In the genomic region with DNA sequence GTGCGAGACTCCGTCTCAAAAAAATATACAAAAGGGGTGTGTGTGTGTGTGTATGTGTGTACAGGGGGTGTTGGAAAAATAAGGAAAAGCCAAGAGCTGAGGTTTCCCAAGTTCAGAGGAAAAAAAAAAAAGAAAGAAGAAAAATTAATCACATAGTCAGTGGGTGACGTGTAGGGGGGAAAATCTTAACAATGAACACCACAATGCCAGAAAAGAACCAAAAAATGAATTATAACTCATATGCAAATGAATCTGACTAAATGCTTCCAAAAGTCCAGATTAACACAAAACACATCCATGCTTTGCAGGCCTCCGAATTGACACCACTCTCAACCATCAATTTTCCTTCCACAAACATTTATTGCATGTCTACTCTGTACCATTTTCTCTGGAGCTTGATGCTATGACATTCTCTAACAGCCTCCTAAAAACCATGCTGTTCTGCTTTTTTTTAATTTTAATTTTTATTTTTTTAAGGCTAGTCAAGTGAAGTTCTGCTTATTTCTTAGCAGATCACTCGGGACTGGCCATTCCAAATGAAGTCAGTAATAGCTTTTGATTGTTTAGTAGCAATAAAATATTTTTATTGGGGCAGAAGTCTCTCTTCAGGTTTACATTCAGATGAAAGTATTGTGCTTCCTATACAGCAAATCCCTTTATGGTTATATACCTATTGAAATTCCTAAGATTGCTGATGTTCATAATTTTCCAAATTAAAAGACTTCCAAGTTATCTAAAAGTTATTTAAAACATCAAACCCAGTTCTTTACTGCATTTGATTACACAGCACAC, we compare ENCODE assay signal across 1 cellular context.
TF ChIP-seq lines count a peak whose summit lies in the region.

No MANE protein-coding gene starts in this region.

TF ChIP-seq in GM23338, 12 proteins besides CTCF, POLR2A, EP300 and RAD21:
- no peak for TF ChIP-seq ZNF114 (CRISPR knock-in tag; IDR thresholded peaks at IDR 0.05)
- no peak for TF ChIP-seq NANOG (IDR thresholded peaks at IDR 0.05; ENCODE audit: borderline replicate concordance)
- TF ChIP-seq STAT1 (IDR thresholded peaks at IDR 0.05; ENCODE audit: unreplicated experiment): no peak
- TF ChIP-seq ZNF331 (CRISPR knock-in tag; IDR thresholded peaks at IDR 0.05; ENCODE audit: low read depth): no peak
- TF ChIP-seq, protein P1, sequence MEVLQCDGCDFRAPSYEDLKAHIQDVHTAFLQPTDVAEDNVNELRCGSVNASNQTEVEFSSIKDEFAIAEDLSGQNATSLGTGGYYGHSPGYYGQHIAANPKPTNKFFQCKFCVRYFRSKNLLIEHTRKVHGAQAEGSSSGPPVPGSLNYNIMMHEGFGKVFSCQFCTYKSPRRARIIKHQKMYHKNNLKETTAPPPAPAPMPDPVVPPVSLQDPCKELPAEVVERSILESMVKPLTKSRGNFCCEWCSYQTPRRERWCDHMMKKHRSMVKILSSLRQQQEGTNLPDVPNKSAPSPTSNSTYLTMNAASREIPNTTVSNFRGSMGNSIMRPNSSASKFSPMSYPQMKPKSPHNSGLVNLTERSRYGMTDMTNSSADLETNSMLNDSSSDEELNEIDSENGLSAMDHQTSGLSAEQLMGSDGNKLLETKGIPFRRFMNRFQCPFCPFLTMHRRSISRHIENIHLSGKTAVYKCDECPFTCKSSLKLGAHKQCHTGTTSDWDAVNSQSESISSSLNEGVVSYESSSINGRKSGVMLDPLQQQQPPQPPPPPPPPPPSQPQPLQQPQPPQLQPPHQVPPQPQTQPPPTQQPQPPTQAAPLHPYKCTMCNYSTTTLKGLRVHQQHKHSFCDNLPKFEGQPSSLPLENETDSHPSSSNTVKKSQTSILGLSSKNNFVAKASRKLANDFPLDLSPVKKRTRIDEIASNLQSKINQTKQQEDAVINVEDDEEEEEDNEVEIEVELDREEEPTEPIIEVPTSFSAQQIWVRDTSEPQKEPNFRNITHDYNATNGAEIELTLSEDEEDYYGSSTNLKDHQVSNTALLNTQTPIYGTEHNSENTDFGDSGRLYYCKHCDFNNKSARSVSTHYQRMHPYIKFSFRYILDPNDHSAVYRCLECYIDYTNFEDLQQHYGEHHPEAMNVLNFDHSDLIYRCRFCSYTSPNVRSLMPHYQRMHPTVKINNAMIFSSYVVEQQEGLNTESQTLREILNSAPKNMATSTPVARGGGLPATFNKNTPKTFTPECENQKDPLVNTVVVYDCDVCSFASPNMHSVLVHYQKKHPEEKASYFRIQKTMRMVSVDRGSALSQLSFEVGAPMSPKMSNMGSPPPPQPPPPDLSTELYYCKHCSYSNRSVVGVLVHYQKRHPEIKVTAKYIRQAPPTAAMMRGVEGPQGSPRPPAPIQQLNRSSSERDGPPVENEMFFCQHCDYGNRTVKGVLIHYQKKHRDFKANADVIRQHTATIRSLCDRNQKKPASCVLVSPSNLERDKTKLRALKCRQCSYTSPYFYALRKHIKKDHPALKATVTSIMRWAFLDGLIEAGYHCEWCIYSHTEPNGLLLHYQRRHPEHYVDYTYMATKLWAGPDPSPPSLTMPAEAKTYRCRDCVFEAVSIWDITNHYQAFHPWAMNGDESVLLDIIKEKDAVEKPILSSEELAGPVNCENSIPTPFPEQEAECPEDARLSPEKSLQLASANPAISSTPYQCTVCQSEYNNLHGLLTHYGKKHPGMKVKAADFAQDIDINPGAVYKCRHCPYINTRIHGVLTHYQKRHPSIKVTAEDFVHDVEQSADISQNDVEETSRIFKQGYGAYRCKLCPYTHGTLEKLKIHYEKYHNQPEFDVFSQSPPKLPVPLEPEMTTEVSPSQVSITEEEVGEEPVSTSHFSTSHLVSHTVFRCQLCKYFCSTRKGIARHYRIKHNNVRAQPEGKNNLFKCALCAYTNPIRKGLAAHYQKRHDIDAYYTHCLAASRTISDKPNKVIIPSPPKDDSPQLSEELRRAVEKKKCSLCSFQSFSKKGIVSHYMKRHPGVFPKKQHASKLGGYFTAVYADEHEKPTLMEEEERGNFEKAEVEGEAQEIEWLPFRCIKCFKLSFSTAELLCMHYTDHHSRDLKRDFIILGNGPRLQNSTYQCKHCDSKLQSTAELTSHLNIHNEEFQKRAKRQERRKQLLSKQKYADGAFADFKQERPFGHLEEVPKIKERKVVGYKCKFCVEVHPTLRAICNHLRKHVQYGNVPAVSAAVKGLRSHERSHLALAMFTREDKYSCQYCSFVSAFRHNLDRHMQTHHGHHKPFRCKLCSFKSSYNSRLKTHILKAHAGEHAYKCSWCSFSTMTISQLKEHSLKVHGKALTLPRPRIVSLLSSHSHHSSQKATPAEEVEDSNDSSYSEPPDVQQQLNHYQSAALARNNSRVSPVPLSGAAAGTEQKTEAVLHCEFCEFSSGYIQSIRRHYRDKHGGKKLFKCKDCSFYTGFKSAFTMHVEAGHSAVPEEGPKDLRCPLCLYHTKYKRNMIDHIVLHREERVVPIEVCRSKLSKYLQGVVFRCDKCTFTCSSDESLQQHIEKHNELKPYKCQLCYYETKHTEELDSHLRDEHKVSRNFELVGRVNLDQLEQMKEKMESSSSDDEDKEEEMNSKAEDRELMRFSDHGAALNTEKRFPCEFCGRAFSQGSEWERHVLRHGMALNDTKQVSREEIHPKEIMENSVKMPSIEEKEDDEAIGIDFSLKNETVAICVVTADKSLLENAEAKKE (CRISPR knock-in tag; IDR thresholded peaks at IDR 0.05): no peak
- TF ChIP-seq, protein P2, sequence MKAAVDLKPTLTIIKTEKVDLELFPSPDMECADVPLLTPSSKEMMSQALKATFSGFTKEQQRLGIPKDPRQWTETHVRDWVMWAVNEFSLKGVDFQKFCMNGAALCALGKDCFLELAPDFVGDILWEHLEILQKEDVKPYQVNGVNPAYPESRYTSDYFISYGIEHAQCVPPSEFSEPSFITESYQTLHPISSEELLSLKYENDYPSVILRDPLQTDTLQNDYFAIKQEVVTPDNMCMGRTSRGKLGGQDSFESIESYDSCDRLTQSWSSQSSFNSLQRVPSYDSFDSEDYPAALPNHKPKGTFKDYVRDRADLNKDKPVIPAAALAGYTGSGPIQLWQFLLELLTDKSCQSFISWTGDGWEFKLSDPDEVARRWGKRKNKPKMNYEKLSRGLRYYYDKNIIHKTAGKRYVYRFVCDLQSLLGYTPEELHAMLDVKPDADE (IDR thresholded peaks at IDR 0.05): no peak
- no peak for TF ChIP-seq CREB1 (CRISPR knock-in tag; IDR thresholded peaks at IDR 0.05; ENCODE audit: low read depth)
- no peak for TF ChIP-seq EZH2 (IDR thresholded peaks at IDR 0.05; ENCODE audit: low read depth, unreplicated experiment)
- no peak for TF ChIP-seq EZH2phosphoT487 (IDR thresholded peaks at IDR 0.05; ENCODE audit: unreplicated experiment)
- TF ChIP-seq, protein P3, sequence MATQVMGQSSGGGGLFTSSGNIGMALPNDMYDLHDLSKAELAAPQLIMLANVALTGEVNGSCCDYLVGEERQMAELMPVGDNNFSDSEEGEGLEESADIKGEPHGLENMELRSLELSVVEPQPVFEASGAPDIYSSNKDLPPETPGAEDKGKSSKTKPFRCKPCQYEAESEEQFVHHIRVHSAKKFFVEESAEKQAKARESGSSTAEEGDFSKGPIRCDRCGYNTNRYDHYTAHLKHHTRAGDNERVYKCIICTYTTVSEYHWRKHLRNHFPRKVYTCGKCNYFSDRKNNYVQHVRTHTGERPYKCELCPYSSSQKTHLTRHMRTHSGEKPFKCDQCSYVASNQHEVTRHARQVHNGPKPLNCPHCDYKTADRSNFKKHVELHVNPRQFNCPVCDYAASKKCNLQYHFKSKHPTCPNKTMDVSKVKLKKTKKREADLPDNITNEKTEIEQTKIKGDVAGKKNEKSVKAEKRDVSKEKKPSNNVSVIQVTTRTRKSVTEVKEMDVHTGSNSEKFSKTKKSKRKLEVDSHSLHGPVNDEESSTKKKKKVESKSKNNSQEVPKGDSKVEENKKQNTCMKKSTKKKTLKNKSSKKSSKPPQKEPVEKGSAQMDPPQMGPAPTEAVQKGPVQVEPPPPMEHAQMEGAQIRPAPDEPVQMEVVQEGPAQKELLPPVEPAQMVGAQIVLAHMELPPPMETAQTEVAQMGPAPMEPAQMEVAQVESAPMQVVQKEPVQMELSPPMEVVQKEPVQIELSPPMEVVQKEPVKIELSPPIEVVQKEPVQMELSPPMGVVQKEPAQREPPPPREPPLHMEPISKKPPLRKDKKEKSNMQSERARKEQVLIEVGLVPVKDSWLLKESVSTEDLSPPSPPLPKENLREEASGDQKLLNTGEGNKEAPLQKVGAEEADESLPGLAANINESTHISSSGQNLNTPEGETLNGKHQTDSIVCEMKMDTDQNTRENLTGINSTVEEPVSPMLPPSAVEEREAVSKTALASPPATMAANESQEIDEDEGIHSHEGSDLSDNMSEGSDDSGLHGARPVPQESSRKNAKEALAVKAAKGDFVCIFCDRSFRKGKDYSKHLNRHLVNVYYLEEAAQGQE (IDR thresholded peaks at IDR 0.05; ENCODE audit: unreplicated experiment): no peak
- TF ChIP-seq POLR2AphosphoS5 (IDR thresholded peaks at IDR 0.05; ENCODE audit: low read depth): no peak
